In genomic region chr6:47146426-47147174, GRCh38 we compare ENCODE assay signal across 1 cellular context.
TF ChIP-seq lines count a peak whose summit lies in the region.

No MANE protein-coding gene starts in this region.

TF ChIP-seq in GM23338, 12 proteins besides CTCF, POLR2A, EP300 and RAD21 (continued from another document):
- no peak for TF ChIP-seq ZNF462 (CRISPR knock-in tag; IDR thresholded peaks at IDR 0.05)
- no peak for TF ChIP-seq ZNF114 (CRISPR knock-in tag; IDR thresholded peaks at IDR 0.05)
- no peak for TF ChIP-seq STAT1 (IDR thresholded peaks at IDR 0.05; ENCODE audit: unreplicated experiment)
- TF ChIP-seq POLR2AphosphoS5 (IDR thresholded peaks at IDR 0.05; ENCODE audit: low read depth): no peak
- TF ChIP-seq CREB1 (CRISPR knock-in tag; IDR thresholded peaks at IDR 0.05; ENCODE audit: low read depth): no peak
- TF ChIP-seq EZH2 (IDR thresholded peaks at IDR 0.05; ENCODE audit: low read depth, unreplicated experiment): no peak
- no peak for TF ChIP-seq NANOG (IDR thresholded peaks at IDR 0.05; ENCODE audit: borderline replicate concordance)
- TF ChIP-seq ZNF331 (CRISPR knock-in tag; IDR thresholded peaks at IDR 0.05; ENCODE audit: low read depth): no peak
- TF ChIP-seq EZH2phosphoT487 (IDR thresholded peaks at IDR 0.05; ENCODE audit: unreplicated experiment): no peak
